30 cellular contexts compared by ENCODE assay signal in genomic region chr2:229080172-229080571, GRCh38.
"Had no signal": no experiment of that assay in that cellular context is flagged by ENCODE, and none has a peak within 500 bp of the region (broad histone marks: within the 10 kb centered on the region; RNA-seq: fewer than 3 reads in every experiment).

No MANE protein-coding gene starts in this region.

- DNase-seq: natural killer cell; occipital lobe; ovary; posterior cingulate gyrus; psoas muscle; right cardiac atrium; right lobe of liver; sigmoid colon; small intestine; stimulated activated CD4-positive, alpha-beta T cell treated with anti-CD3 and anti-CD28 coated beads, Interleukin-15, amount 100 ng/mL, for 24 hours; stimulated activated CD4-positive, alpha-beta T cell treated with anti-CD3 and anti-CD28 coated beads, Interleukin-2, amount 100 ng/mL, for 24 hours; stimulated activated CD4-positive, alpha-beta T cell treated with anti-CD3 and anti-CD28 coated beads, Interleukin-4, amount 100 ng/mL, for 1 hour; stimulated activated CD4-positive, alpha-beta T cell treated with anti-CD3 and anti-CD28 coated beads, Interleukin-4, amount 100 ng/mL, for 4 hours; stimulated activated CD8-positive, alpha-beta memory T cell treated with anti-CD3 and anti-CD28 coated beads, Interleukin-4, amount 100 ng/mL, for 48 hours; stimulated activated naive CD4-positive, alpha-beta T cell; stimulated activated naive CD8-positive, alpha-beta T cell treated with anti-CD3 and anti-CD28 coated beads, Interleukin-15, amount 100 ng/mL, for 72 hours; stimulated activated naive CD8-positive, alpha-beta T cell treated with anti-CD3 and anti-CD28 coated beads, Interleukin-15, Interleukin-2, amounts not matched to agents 100 U/mL and 50 U/mL, for 24 hours; substantia nigra; testis; tibial artery; transverse colon; upper lobe of right lung; uterus had no signal

- H3K36me3 Mint-ChIP-seq: neural progenitor cell; stimulated activated memory B cell treated with anti-CD40 and anti-IgM and Interleukin-4, amounts not matched to agents 10 μg/mL and 1 μg/mL and 100 μg/mL, for 72 hours; type B pancreatic cell had no signal

- H3K4me1 Mint-ChIP-seq: natural killer cell; neural progenitor cell; stimulated activated memory B cell treated with anti-CD40 and anti-IgM and Interleukin-4, amounts not matched to agents 10 μg/mL and 1 μg/mL and 100 μg/mL, for 72 hours; stimulated activated naive CD8-positive, alpha-beta T cell treated with anti-CD3 and anti-CD28 coated beads, Interleukin-15, amount 100 ng/mL, for 72 hours had no signal

- H3K9me3 Mint-ChIP-seq: neural progenitor cell had no signal

- H3K27ac Mint-ChIP-seq: natural killer cell; nephron; neural progenitor cell; progenitor cell of endocrine pancreas; stimulated activated memory B cell treated with anti-CD40 and anti-IgM and Interleukin-4, amounts not matched to agents 10 μg/mL and 1 μg/mL and 100 μg/mL, for 72 hours; stimulated activated naive CD8-positive, alpha-beta T cell treated with anti-CD3 and anti-CD28 coated beads, Interleukin-15, amount 100 ng/mL, for 72 hours; type B pancreatic cell had no signal

- H3K27me3 ChIP-seq: neural progenitor cell, ovary, right lobe of liver, sigmoid colon, suprapubic skin, testis, tibial artery, transverse colon, upper lobe of right lung, uterus had no signal

- H3K4me1 ChIP-seq: neural progenitor cell, parathyroid adenoma, psoas muscle, sigmoid colon, suprapubic skin, testis, uterus had no signal

- H3K27ac ChIP-seq: neural progenitor cell, ovary, parathyroid adenoma, psoas muscle, right lobe of liver, sigmoid colon, suprapubic skin, testis, tibial artery, transverse colon, upper lobe of right lung, uterus had no signal

- H3K27me3 Mint-ChIP-seq: stimulated activated memory B cell treated with anti-CD40 and anti-IgM and Interleukin-4, amounts not matched to agents 10 μg/mL and 1 μg/mL and 100 μg/mL, for 72 hours; stimulated activated naive CD8-positive, alpha-beta T cell treated with anti-CD3 and anti-CD28 coated beads, Interleukin-15, amount 100 ng/mL, for 72 hours had no signal

- H3K4me3 ChIP-seq: neural progenitor cell, ovary, psoas muscle, right lobe of liver, sigmoid colon, suprapubic skin, testis, tibial artery, transverse colon, upper lobe of right lung, uterus had no signal

- H3K4me3 Mint-ChIP-seq: natural killer cell; nephron; neural progenitor cell; stimulated activated memory B cell treated with anti-CD40 and anti-IgM and Interleukin-4, amounts not matched to agents 10 μg/mL and 1 μg/mL and 100 μg/mL, for 72 hours; stimulated activated naive CD8-positive, alpha-beta T cell treated with anti-CD3 and anti-CD28 coated beads, Interleukin-15, amount 100 ng/mL, for 72 hours; type B pancreatic cell had no signal

- H3K9me3 ChIP-seq: ovary, suprapubic skin, testis, tibial artery, upper lobe of right lung, uterus had no signal

- H3K36me3 ChIP-seq: neural progenitor cell, ovary, sigmoid colon, suprapubic skin, tibial artery, transverse colon, upper lobe of right lung, uterus had no signal

- ATAC-seq: natural killer cell; psoas muscle; right cardiac atrium; stimulated activated memory B cell treated with anti-CD40 and anti-IgM and Interleukin-4, amounts not matched to agents 10 μg/mL and 1 μg/mL and 100 μg/mL, for 72 hours; stimulated activated naive CD8-positive, alpha-beta T cell treated with anti-CD3 and anti-CD28 coated beads, Interleukin-15, amount 100 ng/mL, for 72 hours; stimulated activated naive CD8-positive, alpha-beta T cell treated with anti-CD3 and anti-CD28 coated beads, Interleukin-15, Interleukin-2, amounts not matched to agents 100 U/mL and 50 U/mL, for 24 hours had no signal
